In the genomic region with DNA sequence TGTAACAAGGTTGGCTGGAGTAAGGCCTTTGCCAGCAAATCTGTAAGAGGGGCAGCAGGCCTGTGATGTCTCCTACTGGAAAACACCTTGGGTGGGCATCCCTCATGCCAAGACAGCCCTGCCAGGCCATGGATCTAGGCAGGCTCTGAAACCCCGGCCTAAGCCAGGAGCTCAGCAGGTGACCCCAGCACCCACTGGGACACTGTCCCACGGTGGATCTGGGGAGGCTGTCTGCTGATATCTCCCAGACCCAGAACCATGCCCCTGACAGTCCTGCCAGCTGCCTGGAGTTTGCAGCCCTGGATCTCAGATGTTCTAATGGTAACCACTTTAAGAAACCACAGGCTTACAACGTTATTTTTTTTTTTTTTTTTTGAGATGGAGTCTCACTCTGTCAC, we compare ENCODE assay signal across 7 cellular contexts.
"Had no signal": no experiment of that assay in that cellular context is flagged by ENCODE, and none has a peak within 500 bp of the region (broad histone marks: within the 10 kb centered on the region; RNA-seq: fewer than 3 reads in every experiment).

No MANE protein-coding gene starts in this region.

- H3K27ac Mint-ChIP-seq: neural progenitor cell had no signal

- DNase-seq: activated naive CD8-positive, alpha-beta T cell treated with anti-CD3 and anti-CD28 coated beads, Interleukin-2, amount 10 ng/mL, durations not matched to agents 7 days and 5 days; foreskin melanocyte; islet precursor cell; ovary had no signal

- H3K9me3 Mint-ChIP-seq: activated naive CD8-positive, alpha-beta T cell treated with anti-CD3 and anti-CD28 coated beads, Interleukin-2, amount 10 ng/mL, durations not matched to agents 7 days and 5 days; neural progenitor cell had no signal

- H3K27me3 Mint-ChIP-seq: activated naive CD8-positive, alpha-beta T cell treated with anti-CD3 and anti-CD28 coated beads, Interleukin-2, amount 10 ng/mL, durations not matched to agents 7 days and 5 days had no signal

- H3K4me1 ChIP-seq: neural progenitor cell had no signal

- H3K9ac ChIP-seq: neural progenitor cell had no signal

- H3K9me3 ChIP-seq: ovary, tibial nerve had no signal

- H2AFZ ChIP-seq: neural progenitor cell had no signal

- H3K4me2 ChIP-seq: neural progenitor cell had no signal

- H3K4me3 Mint-ChIP-seq: neural progenitor cell had no signal

- H3K27me3 ChIP-seq: neural progenitor cell, ovary, tibial nerve had no signal

- H3K27ac ChIP-seq: neural progenitor cell, ovary, tibial nerve, VCaP had no signal

- H3K36me3 ChIP-seq: neural progenitor cell, ovary had no signal

- H3K4me3 ChIP-seq: neural progenitor cell, ovary, tibial nerve had no signal
